In genomic region chr9:121550569-121551512, GRCh38 we compare ENCODE assay signal across 1 cellular context.
TF ChIP-seq lines count a peak whose summit lies in the region.

No MANE protein-coding gene starts in this region.

TF ChIP-seq in HEK293, 187 proteins besides CTCF, POLR2A, EP300 and RAD21 (continued from another document):
- TF ChIP-seq ZNF639 (tag by site-specific recombination; IDR thresholded peaks at IDR 0.05) (no peak), KLF10 (tag by site-specific recombination; IDR thresholded peaks at IDR 0.05) (no peak; the same call in 1 of the 2 replicates), ZNF558 (tag by site-specific recombination; IDR thresholded peaks at IDR 0.05) (no peak), ZNF692 (tag by site-specific recombination; IDR thresholded peaks at IDR 0.05) (0 out of 2 replicates have a peak, but pooled peaks have one; percentile 26), ZBTB17 (tag by site-specific recombination; IDR thresholded peaks at IDR 0.05) (peak; percentile 87), ZFP3 (tag by site-specific recombination; IDR thresholded peaks at IDR 0.05; ENCODE audit: low read depth) (no peak), ZNF2 (tag by site-specific recombination; IDR thresholded peaks at IDR 0.05) (peak; percentile 94), ZSCAN23 (tag by site-specific recombination; IDR thresholded peaks at IDR 0.05) (no peak), ZNF521 (tag by site-specific recombination; IDR thresholded peaks at IDR 0.05) (no peak), ZBTB21 (tag by site-specific recombination; IDR thresholded peaks at IDR 0.05) (no peak), ZNF473 (tag by site-specific recombination; IDR thresholded peaks at IDR 0.05) (no peak), ZBTB6 (tag by site-specific recombination; IDR thresholded peaks at IDR 0.05) (no peak), ZNF292 (tag by site-specific recombination; IDR thresholded peaks at IDR 0.05; ENCODE audit: borderline replicate concordance, low read depth) (no peak), ZNF560 (tag by site-specific recombination; IDR thresholded peaks at IDR 0.05; ENCODE audit: borderline replicate concordance) (no peak), ZNF600 (tag by site-specific recombination; IDR thresholded peaks at IDR 0.05) (peak; percentile 53; the same call in 1 of the 2 replicates)
